Comparison of ENCODE assay signal across 8 cellular contexts in genomic region chr15:25438601-25439455, GRCh38. TPM values are rescaled to one million over a fixed set of nuclear protein-coding genes. Genes with fewer than 3 reads are reported as not detected.
DNase-seq lines count a peak whose midpoint lies in the region; ATAC-seq and TF ChIP-seq lines count a peak whose summit lies in the region.

UBE3A (minus strand) TSS chr15:25439024; CDS start chr15:25409107, 29,917 bp downstream.

- H4K20me1 ChIP-seq in OCI-LY7 (ENCODE audit: insufficient read depth, low read length) = peaks cover 40% of the 10 kb centered on the region

- H3K9me3 ChIP-seq in OCI-LY7 (ENCODE audit: low read length) (no peaks in the 10 kb centered on the region; the same call in 1 of the 2 replicates), mononuclear cell (ENCODE audit: low read depth, low read length) (no peaks in the 10 kb centered on the region)

- peaks cover 45% of the 10 kb centered on the region for H3K79me2 ChIP-seq in OCI-LY7 (ENCODE audit: insufficient read depth, low read depth, low read length)

- H3K4me2 ChIP-seq in OCI-LY7 (ENCODE audit: low read length) = peak within 1 kb of the TSS; percentile 97

- peak within 1 kb of the TSS; percentile 84 for H3K27ac ChIP-seq in OCI-LY7 (ENCODE audit: low read depth, low read length, poor library complexity, severe bottlenecking)

- peak within 1 kb of the TSS; percentile 95 for H2AFZ ChIP-seq in OCI-LY7 (ENCODE audit: low read length)

- intact Hi-C loops in OCI-LY7 (cut with micrococcal nuclease; ENCODE audit: unreplicated experiment) = loop anchor here (2.0 to 10.0 kb wide), 4 partner anchors 108 to 496 kb away; no protein-coding TSS in a partner anchor

- no peaks in the 10 kb centered on the region for H3K9me2 ChIP-seq in OCI-LY7 (ENCODE audit: insufficient read depth, low read length)

- peak; percentile 78 for DNase-seq in DMS114 treated with DMSO at 0.1 percent for 48 hours (lab: John Stamatoyannopoulos, UW; ENCODE audit: unreplicated experiment)
- DNase-seq in HuH-7 (ENCODE audit: low spot score) = peak; percentile 61
- DNase-seq in OCI-LY7 (ENCODE audit: low spot score) = peak; percentile 94
- DNase-seq in activated T-cell treated with anti-CD3 and anti-CD28 coated beads for 4 hours = peak; percentile 78
- DNase-seq in epithelial cell of esophagus (ENCODE audit: low read depth) = peak; percentile 95
- DNase-seq in stimulated activated CD8-positive, alpha-beta memory T cell treated with anti-CD3 and anti-CD28 coated beads, Interleukin-2, amount 100 ng/mL, for 48 hours (ENCODE audit: low read depth in 2 of 2) = peak; percentile 81 to 87

- no TSS peak for BruUV-seq in OCI-LY7 (replicated peaks; lab: Mats Ljungman, UMichigan)

- ATAC-seq in GM21526 (IDR thresholded peaks at IDR 0.05; ENCODE audit: low FRiP score, unreplicated experiment) = peak; percentile 88

- H3K4me1 ChIP-seq in OCI-LY7 (ENCODE audit: insufficient read depth, low read length, poor library complexity, severe bottlenecking) (peaks cover 35% of the 10 kb centered on the region), mononuclear cell (ENCODE audit: insufficient read depth, low read length) (peaks cover 19% of the 10 kb centered on the region)

- peak within 1 kb of the TSS; percentile 98 for H3K4me3 ChIP-seq in OCI-LY7 (ENCODE audit: low read depth, low read length, poor library complexity, severe bottlenecking)
- peak within 1 kb of the TSS; percentile 84 for H3K4me3 ChIP-seq in epithelial cell of esophagus (ENCODE audit: low read length)
- H3K4me3 ChIP-seq in mononuclear cell (ENCODE audit: low read length) = peak within 1 kb of the TSS; percentile 85

- no peaks in the 10 kb centered on the region for H3K27me3 ChIP-seq in mononuclear cell (ENCODE audit: insufficient read depth, low read length)

- POLR2A ChIA-PET in OCI-LY7 (lab: Charles Lee) = interaction anchor here (0.6 to 1.6 kb wide), 9 partner anchors 10 to 1190 kb away, joined by 3 to 4 read pairs (median 3); no protein-coding TSS in a partner anchor

- TF ChIP-seq CTCF in OCI-LY7 (conservative IDR thresholded peaks at IDR 0.05; ENCODE audit: low read length) = peak; percentile 17
- TF ChIP-seq CTCF in epithelial cell of esophagus (IDR thresholded peaks at IDR 0.05; ENCODE audit: insufficient read depth, low read depth, low read length, missing control alignments) = no peak

- CTCF ChIA-PET in OCI-LY7 (lab: Charles Lee; ENCODE audit: unreplicated experiment) = no interaction called here

- H3K36me3 ChIP-seq in OCI-LY7 (ENCODE audit: insufficient read depth, low read length) = peaks cover 27% of the 10 kb centered on the region

RNA-seq across cellular contexts. Expression of gene UBE3A, which starts in this region (rescaled TPM):
- total RNA-seq in OCI-LY7 (2014; rRNA removed; shearing (Covaris generic)) = 95.3 and 95.9 TPM in 2 replicates
- total RNA-seq in OCI-LY7 (2022) (158 and 164 TPM in 2 replicates), mononuclear cell (150 TPM)

Comparison
In these comparisons a context has a peak if more than half of its experiments do, and no peak if none do; other contexts are left out.
1. Peak in every context shown above with its lines: DNase-seq, ATAC-seq, H3K4me3 ChIP-seq and H3K27ac ChIP-seq.